Comparison of ENCODE assay signal across 20 cellular contexts in genomic region chr6:118324081-118324480, GRCh38.
"Had no signal": no experiment of that assay in that cellular context is flagged by ENCODE, and none has a peak within 500 bp of the region (broad histone marks: within the 10 kb centered on the region; RNA-seq: fewer than 3 reads in every experiment).

No MANE protein-coding gene starts in this region.

- H3K4me3 ChIP-seq: adrenal gland, colonic mucosa, esophagus muscularis mucosa had no signal

- ATAC-seq: activated CD8-positive, alpha-beta T cell treated with anti-CD3 and anti-CD28 coated beads, Interleukin-2, amount 10 ng/mL, durations not matched to agents 7 days and 5 days; left lobe of liver; natural killer cell; stimulated activated naive B cell treated with anti-CD40 and anti-IgM and Interleukin-4, amounts not matched to agents 10 μg/mL and 1 μg/mL and 100 μg/mL, for 72 hours; T-helper 17 cell had no signal

- H3K27me3 ChIP-seq: adrenal gland, colonic mucosa, esophagus muscularis mucosa had no signal

- FAIRE-seq: keratinocyte, TTC549 had no signal

- H3K27ac ChIP-seq: adrenal gland, colonic mucosa had no signal

- H3K9me3 ChIP-seq: adrenal gland, colonic mucosa, esophagus muscularis mucosa had no signal

- H3K36me3 ChIP-seq: adrenal gland, colonic mucosa, esophagus muscularis mucosa had no signal

- DNase-seq: activated CD4-positive, alpha-beta T cell treated with anti-CD3 and anti-CD28 coated beads, Interleukin-2, amount 10 ng/mL, durations not matched to agents 24 days and 14 days; activated CD4-positive, CD25-positive, alpha-beta regulatory T cell; activated CD8-positive, alpha-beta memory T cell treated with anti-CD3 and anti-CD28 coated beads, Interleukin-2, amount 50 U/mL, for 4 hours; activated CD8-positive, alpha-beta T cell treated with anti-CD3 and anti-CD28 coated beads, Interleukin-2, amount 10 ng/mL, durations not matched to agents 7 days and 5 days; activated effector memory CD4-positive, alpha-beta T cell treated with anti-CD3 and anti-CD28 coated beads, Interleukin-2, amount 50 U/mL, for 16 hours; activated T-cell treated with anti-CD3 and anti-CD28 coated beads, Interleukin-2, amount 50 U/mL, for 48 hours; adrenal gland; central memory CD4-positive, alpha-beta T cell; colonic mucosa; mesenchymal stem cell; natural killer cell; retina; stimulated activated CD4-positive, alpha-beta T cell treated with anti-CD3 and anti-CD28 coated beads, Interleukin-15, amount 100 ng/mL, for 24 hours; stimulated activated CD4-positive, alpha-beta T cell treated with anti-CD3 and anti-CD28 coated beads, Interleukin-4, amount 100 ng/mL, for 1 hour; stimulated activated naive B cell treated with anti-CD40 and anti-IgM and Interleukin-4, amounts not matched to agents 10 μg/mL and 1 μg/mL and 100 μg/mL, for 72 hours; T-helper 17 cell had no signal

- H3K4me1 ChIP-seq: adrenal gland, colonic mucosa had no signal
